In genomic region chr1:208654241-208654640, GRCh38 we compare ENCODE assay signal across 9 cellular contexts.
DNase-seq lines count a peak whose midpoint lies in the region; ATAC-seq and TF ChIP-seq lines count a peak whose summit lies in the region.
"Had no signal": no experiment of that assay in that cellular context is flagged by ENCODE, and none has a peak within 500 bp of the region (broad histone marks: within the 10 kb centered on the region; RNA-seq: fewer than 3 reads in every experiment).

No MANE protein-coding gene starts in this region.

- H3K4me3 ChIP-seq in NT2/D1 (ENCODE audit: insufficient read length, low read depth) (no peak overlapping the region), gastroesophageal sphincter (no peak overlapping the region)
- H3K4me3 ChIP-seq: heart right ventricle had no signal

- DNase-seq in ACHN (peak; percentile 39), NT2/D1 (ENCODE audit: low read depth, low spot score) (peak; percentile 55), fibroblast of peridontal ligament (ENCODE audit: extremely low read depth) (peak; percentile 1)
- no peak for DNase-seq in effector CD4-positive, alpha-beta T cell
- DNase-seq: heart right ventricle had no signal

- H3K9ac ChIP-seq in NT2/D1 (ENCODE audit: insufficient read length, low read depth) = no peak overlapping the region

- no peak for TF ChIP-seq EP300 in gastroesophageal sphincter (IDR thresholded peaks at IDR 0.05)

- H3K4me1 ChIP-seq in NT2/D1 (ENCODE audit: insufficient read depth, insufficient read length) = no peaks in the 10 kb centered on the region
- no peaks in the 10 kb centered on the region for H3K4me1 ChIP-seq in gastroesophageal sphincter

- no peak overlapping the region for H3K27ac ChIP-seq in gastroesophageal sphincter
- H3K27ac ChIP-seq: heart right ventricle had no signal

- no peaks in the 10 kb centered on the region for H3K36me3 ChIP-seq in NT2/D1 (ENCODE audit: insufficient read depth, insufficient read length, low read length)
- no peaks in the 10 kb centered on the region for H3K36me3 ChIP-seq in gastroesophageal sphincter
- H3K36me3 ChIP-seq: heart right ventricle had no signal

- WGBS in gastroesophageal sphincter (ENCODE audit: low coverage in 1 of 2), 2 donors = 81 to 91% methylated on average over 2 to 3 of the region's 3 CpGs

- ATAC-seq in GM18861 (IDR thresholded peaks at IDR 0.05; ENCODE audit: unreplicated experiment) (peak; percentile 40), gastroesophageal sphincter (no peak), GM19463 (IDR thresholded peaks at IDR 0.05; ENCODE audit: unreplicated experiment) (no peak), HG02840 (IDR thresholded peaks at IDR 0.05; ENCODE audit: low FRiP score, unreplicated experiment) (no peak)
- ATAC-seq: heart right ventricle had no signal

- no peak for TF ChIP-seq CTCF in gastroesophageal sphincter (IDR thresholded peaks at IDR 0.05)

- H3K9me3 ChIP-seq in NT2/D1 (ENCODE audit: insufficient read depth, low read length) (no peaks in the 10 kb centered on the region), gastroesophageal sphincter (no peaks in the 10 kb centered on the region)
- H3K9me3 ChIP-seq: heart right ventricle had no signal

- in situ Hi-C loops in ACHN (cut with HindIII; ENCODE audit: low pct_ligation_motif_present, low pct_unique_long_range_greater_than_20kb, low sequenced_read_pairs) = no loop called here

- no peak for TF ChIP-seq POLR2A in gastroesophageal sphincter (IDR thresholded peaks at IDR 0.05)

- H3K27me3 ChIP-seq in NT2/D1 (ENCODE audit: insufficient read depth, insufficient read length) (no peaks in the 10 kb centered on the region), gastroesophageal sphincter (peaks cover 43% of the 10 kb centered on the region)
